Comparison of ENCODE assay signal across 1 cellular context in the genomic region with DNA sequence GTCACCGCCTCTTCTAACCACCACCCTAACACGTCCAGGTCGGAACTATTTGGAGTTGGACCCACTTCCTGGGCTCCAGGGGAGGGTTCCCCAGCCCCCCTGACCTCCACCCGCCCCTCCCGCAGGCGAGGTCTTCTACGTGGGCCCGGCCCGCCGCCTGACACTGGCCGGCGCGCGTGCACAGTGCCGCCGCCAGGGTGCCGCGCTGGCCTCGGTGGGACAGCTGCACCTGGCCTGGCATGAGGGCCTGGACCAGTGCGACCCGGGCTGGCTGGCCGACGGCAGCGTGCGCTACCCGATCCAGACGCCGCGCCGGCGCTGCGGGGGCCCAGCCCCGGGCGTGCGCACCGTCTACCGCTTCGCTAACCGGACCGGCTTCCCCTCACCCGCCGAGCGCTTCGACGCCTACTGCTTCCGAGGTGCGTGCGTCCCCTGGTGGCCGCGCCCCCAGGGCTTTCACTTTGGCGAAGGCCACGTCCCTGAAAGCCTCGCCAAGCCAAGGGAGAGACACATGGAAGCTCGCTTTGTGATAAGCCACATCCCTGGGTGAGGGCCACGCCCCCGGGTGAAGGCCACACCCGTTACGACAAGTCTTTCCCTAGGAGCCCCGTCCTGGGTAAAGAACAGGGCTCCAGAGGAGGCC.
TF ChIP-seq lines count a peak whose summit lies in the region.

No MANE protein-coding gene starts in this region.

TF ChIP-seq in H1, 55 proteins besides CTCF, POLR2A, EP300 and RAD21:
- TF ChIP-seq ASH2L (IDR thresholded peaks at IDR 0.05; ENCODE audit: low read length) (peak; percentile 49), JUND (IDR thresholded peaks at IDR 0.05; ENCODE audit: low read length) (no peak), CBX8 (IDR thresholded peaks at IDR 0.05; ENCODE audit: borderline replicate concordance, low read depth, low read length) (no peak), HDAC6 (IDR thresholded peaks at IDR 0.05; ENCODE audit: low read depth, low read length) (no peak), MAFK (IDR thresholded peaks at IDR 0.05; ENCODE audit: low read depth, low read length) (no peak), GTF2F1 (IDR thresholded peaks at IDR 0.05; ENCODE audit: borderline replicate concordance, low read depth, low read length) (no peak), SIX5 (IDR thresholded peaks at IDR 0.05; ENCODE audit: low read depth, low read length) (no peak), TBP (IDR thresholded peaks at IDR 0.05; ENCODE audit: low read depth, low read length) (peak; percentile 25; the same call in 1 of the 2 replicates), BCL11A (IDR thresholded peaks at IDR 0.05; ENCODE audit: low read depth in 2 of 2, low read length in 2 of 2) (no peak), PHF8 (conservative IDR thresholded peaks at IDR 0.05; ENCODE audit: low read depth, low read length) (0 out of 2 replicates have a peak, but pooled peaks have one; percentile 21), SUZ12 (IDR thresholded peaks at IDR 0.05; ENCODE audit: low read length) (no peak), JUN (IDR thresholded peaks at IDR 0.05; ENCODE audit: low read depth, low read length) (no peak), TEAD4 (IDR thresholded peaks at IDR 0.05; ENCODE audit: low read depth, low read length) (no peak), YY1 (IDR thresholded peaks at IDR 0.05; ENCODE audit: low read depth, low read length) (no peak), TAF1 (IDR thresholded peaks at IDR 0.05; ENCODE audit: low read depth, low read length) (no peak), KDM5A (IDR thresholded peaks at IDR 0.05; ENCODE audit: low read length) (no peak), KDM4A (IDR thresholded peaks at IDR 0.05; ENCODE audit: low read depth, low read length, severe bottlenecking) (peak; percentile 74), RXRA (IDR thresholded peaks at IDR 0.05; ENCODE audit: insufficient read depth, low read depth, low read length) (no peak), HDAC2 (IDR thresholded peaks at IDR 0.05; ENCODE audit: borderline replicate concordance in 1 of 2, low read depth in 2 of 2, low read length in 2 of 2) (no peak), RFX5 (IDR thresholded peaks at IDR 0.05; ENCODE audit: borderline replicate concordance, low read depth, low read length) (no peak), CREB1 (IDR thresholded peaks at IDR 0.05) (0 out of 2 replicates have a peak, but pooled peaks have one; percentile 31), SIN3A (conservative IDR thresholded peaks at IDR 0.05 in 1 of 2, IDR thresholded peaks at IDR 0.05 in 1 of 2; ENCODE audit: low read depth in 1 of 2, low read length in 2 of 2) (peak in 1 of 2 experiments; percentile 66; a peak in 2 of 4 replicates), BACH1 (IDR thresholded peaks at IDR 0.05; ENCODE audit: low read length) (no peak), GABPA (IDR thresholded peaks at IDR 0.05; ENCODE audit: borderline replicate concordance, insufficient read depth, low read length) (no peak), SP2 (IDR thresholded peaks at IDR 0.05; ENCODE audit: low read length) (no peak), CHD1 (IDR thresholded peaks at IDR 0.05; ENCODE audit: low read depth, low read length) (no peak), SP1 (IDR thresholded peaks at IDR 0.05; ENCODE audit: low read depth, low read length) (no peak), CHD2 (IDR thresholded peaks at IDR 0.05; ENCODE audit: low read length) (no peak), TCF12 (IDR thresholded peaks at IDR 0.05; ENCODE audit: low read depth, low read length) (no peak), KDM1A (IDR thresholded peaks at IDR 0.05; ENCODE audit: borderline replicate concordance, low read length) (peak; percentile 51; the same call in 1 of the 2 replicates), CBX5 (IDR thresholded peaks at IDR 0.05; ENCODE audit: low read depth, low read length) (no peak), CEBPB (IDR thresholded peaks at IDR 0.05; ENCODE audit: low read depth, low read length) (no peak), SIRT6 (IDR thresholded peaks at IDR 0.05; ENCODE audit: low read length) (no peak), SP4 (IDR thresholded peaks at IDR 0.05; ENCODE audit: low read length) (no peak), EZH2 (IDR thresholded peaks at IDR 0.05; ENCODE audit: low read depth, low read length, severe bottlenecking) (no peak), POLR2AphosphoS5 (IDR thresholded peaks at IDR 0.05; ENCODE audit: low read depth, low read length) (no peak), EGR1 (IDR thresholded peaks at IDR 0.05; ENCODE audit: borderline replicate concordance, low read depth, low read length) (0 out of 2 replicates have a peak, but pooled peaks have one; percentile 14), NRF1 (IDR thresholded peaks at IDR 0.05; ENCODE audit: low read depth, low read length) (peak; percentile 10; the same call in 1 of the 2 replicates), FOSL1 (IDR thresholded peaks at IDR 0.05; ENCODE audit: insufficient read depth, low read depth, low read length) (no peak), RBBP5 (IDR thresholded peaks at IDR 0.05; ENCODE audit: borderline replicate concordance, low read depth, low read length) (0 out of 2 replicates have a peak, but pooled peaks have one; percentile 73)
- TF ChIP-seq, protein P1, sequence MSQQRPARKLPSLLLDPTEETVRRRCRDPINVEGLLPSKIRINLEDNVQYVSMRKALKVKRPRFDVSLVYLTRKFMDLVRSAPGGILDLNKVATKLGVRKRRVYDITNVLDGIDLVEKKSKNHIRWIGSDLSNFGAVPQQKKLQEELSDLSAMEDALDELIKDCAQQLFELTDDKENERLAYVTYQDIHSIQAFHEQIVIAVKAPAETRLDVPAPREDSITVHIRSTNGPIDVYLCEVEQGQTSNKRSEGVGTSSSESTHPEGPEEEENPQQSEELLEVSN (IDR thresholded peaks at IDR 0.05): peak; percentile 89
- TF ChIP-seq, protein P2, sequence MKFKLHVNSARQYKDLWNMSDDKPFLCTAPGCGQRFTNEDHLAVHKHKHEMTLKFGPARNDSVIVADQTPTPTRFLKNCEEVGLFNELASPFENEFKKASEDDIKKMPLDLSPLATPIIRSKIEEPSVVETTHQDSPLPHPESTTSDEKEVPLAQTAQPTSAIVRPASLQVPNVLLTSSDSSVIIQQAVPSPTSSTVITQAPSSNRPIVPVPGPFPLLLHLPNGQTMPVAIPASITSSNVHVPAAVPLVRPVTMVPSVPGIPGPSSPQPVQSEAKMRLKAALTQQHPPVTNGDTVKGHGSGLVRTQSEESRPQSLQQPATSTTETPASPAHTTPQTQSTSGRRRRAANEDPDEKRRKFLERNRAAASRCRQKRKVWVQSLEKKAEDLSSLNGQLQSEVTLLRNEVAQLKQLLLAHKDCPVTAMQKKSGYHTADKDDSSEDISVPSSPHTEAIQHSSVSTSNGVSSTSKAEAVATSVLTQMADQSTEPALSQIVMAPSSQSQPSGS (IDR thresholded peaks at IDR 0.05; ENCODE audit: low read length): 0 out of 2 replicates have a peak, but pooled peaks have one; percentile 25
- TF ChIP-seq, protein P3, sequence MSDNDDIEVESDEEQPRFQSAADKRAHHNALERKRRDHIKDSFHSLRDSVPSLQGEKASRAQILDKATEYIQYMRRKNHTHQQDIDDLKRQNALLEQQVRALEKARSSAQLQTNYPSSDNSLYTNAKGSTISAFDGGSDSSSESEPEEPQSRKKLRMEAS (IDR thresholded peaks at IDR 0.05): peak; percentile 90
- TF ChIP-seq, protein P4, sequence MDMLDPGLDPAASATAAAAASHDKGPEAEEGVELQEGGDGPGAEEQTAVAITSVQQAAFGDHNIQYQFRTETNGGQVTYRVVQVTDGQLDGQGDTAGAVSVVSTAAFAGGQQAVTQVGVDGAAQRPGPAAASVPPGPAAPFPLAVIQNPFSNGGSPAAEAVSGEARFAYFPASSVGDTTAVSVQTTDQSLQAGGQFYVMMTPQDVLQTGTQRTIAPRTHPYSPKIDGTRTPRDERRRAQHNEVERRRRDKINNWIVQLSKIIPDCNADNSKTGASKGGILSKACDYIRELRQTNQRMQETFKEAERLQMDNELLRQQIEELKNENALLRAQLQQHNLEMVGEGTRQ (IDR thresholded peaks at IDR 0.05; ENCODE audit: low read length): no peak
- TF ChIP-seq, protein P5, sequence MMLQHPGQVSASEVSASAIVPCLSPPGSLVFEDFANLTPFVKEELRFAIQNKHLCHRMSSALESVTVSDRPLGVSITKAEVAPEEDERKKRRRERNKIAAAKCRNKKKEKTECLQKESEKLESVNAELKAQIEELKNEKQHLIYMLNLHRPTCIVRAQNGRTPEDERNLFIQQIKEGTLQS (IDR thresholded peaks at IDR 0.05; ENCODE audit: insufficient read depth, low read depth, low read length): no peak
TF ChIP-seq in H1: peak in this region for 13.
